ENCODE assay signal across 9 cellular contexts in genomic region chr20:17854307-17854903, GRCh38.
DNase-seq lines count a peak whose midpoint lies in the region; ATAC-seq and TF ChIP-seq lines count a peak whose summit lies in the region.
"Had no signal": no experiment of that assay in that cellular context is flagged by ENCODE, and none has a peak within 500 bp of the region (broad histone marks: within the 10 kb centered on the region; RNA-seq: fewer than 3 reads in every experiment).

No MANE protein-coding gene starts in this region.

- no peak for TF ChIP-seq CTCF in ovary (IDR thresholded peaks at IDR 0.05)

- ATAC-seq in HG02642 (IDR thresholded peaks at IDR 0.05; ENCODE audit: poor library complexity, unreplicated experiment), result no peak
- no peak for ATAC-seq in HG02884 (IDR thresholded peaks at IDR 0.05; ENCODE audit: unreplicated experiment)
- ATAC-seq in HG02588 (IDR thresholded peaks at IDR 0.05; ENCODE audit: unreplicated experiment), result no peak
- ATAC-seq: activated CD4-positive, CD25-positive, alpha-beta regulatory T cell treated with anti-CD3 and anti-CD28 coated beads, Interleukin-2, amount 50 U/mL, for 24 hours had no signal

- H3K4me3 ChIP-seq in ovary, result no peak overlapping the region

- TF ChIP-seq EP300 in ovary (IDR thresholded peaks at IDR 0.05), result no peak

- DNase-seq in GM03348 (ENCODE audit: low spot score) (peak; percentile 46), NCI-H526 (lab: John Stamatoyannopoulos, UW) (peak; percentile 14 to 65), epidermal melanocyte (ENCODE audit: insufficient read length, low spot score) (peak; percentile 70), ovary (peak; percentile 46 to 73 (median 66)), NCI-H446 treated with DMSO at 0.1 percent for 48 hours (lab: John Stamatoyannopoulos, UW) (no peak)

- no peak for TF ChIP-seq POLR2A in ovary (IDR thresholded peaks at IDR 0.05)

- no peaks in the 10 kb centered on the region for H3K27me3 ChIP-seq in ovary

- WGBS in ovary, 3 donors, result 68 to 76% (median 70%) methylated on average over 4 of the region's 4 CpGs

- H3K36me3 ChIP-seq in ovary, result no peaks in the 10 kb centered on the region

- peaks cover 9% of the 10 kb centered on the region for H3K4me1 ChIP-seq in ovary (ENCODE audit: insufficient read depth)

- intact Hi-C loops in ovary (cut with DNase I), result loop anchor here in 1 of 4 donors (5.0 kb wide), 1 partner anchor 47 kb away; no protein-coding TSS in a partner anchor

- H3K27ac ChIP-seq in ovary, result no peak overlapping the region

- no peaks in the 10 kb centered on the region for H3K9me3 ChIP-seq in ovary
